Comparison of ENCODE assay signal across 1 cellular context in the genomic region with DNA sequence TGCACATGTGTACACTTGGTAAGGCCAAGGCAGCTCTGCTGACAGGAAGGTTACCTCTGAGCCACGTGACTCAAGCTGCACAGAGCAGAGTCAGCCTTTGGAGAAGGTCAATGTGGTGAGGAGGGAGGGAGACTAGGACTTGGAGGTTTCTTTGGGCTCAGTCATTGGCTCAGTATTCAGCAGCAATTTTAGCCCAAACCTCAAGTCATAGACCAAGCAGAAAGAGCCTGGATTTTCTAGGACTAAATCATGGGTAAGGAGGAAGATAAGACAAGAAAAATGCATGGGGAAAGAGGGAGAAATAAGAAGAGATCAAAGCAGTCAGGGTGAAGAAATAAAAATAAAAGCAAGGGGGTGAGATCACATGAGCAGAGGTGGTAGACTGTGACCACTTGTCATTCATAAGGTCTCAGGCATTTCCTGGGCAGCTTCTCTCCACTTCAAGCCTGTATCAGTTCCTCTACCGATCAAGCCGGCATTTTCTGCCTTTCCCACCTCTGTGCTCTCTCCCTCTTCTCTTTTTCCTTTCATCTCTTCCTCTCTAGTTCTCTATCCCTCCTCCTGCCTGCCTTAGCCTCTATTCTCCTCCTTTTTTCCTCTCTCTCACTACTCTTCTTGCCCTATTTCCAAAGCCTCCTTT.
TF ChIP-seq lines count a peak whose summit lies in the region.

No MANE protein-coding gene starts in this region.

TF ChIP-seq in GM12878, 131 proteins besides CTCF, POLR2A, EP300 and RAD21 (continued from another document and continues in another):
- TF ChIP-seq ZBTB11 (CRISPR knock-in tag; IDR thresholded peaks at IDR 0.05) (no peak), EZH2 (IDR thresholded peaks at IDR 0.05; ENCODE audit: borderline replicate concordance, control insufficient read depth, low read depth, low read length) (no peak), ESRRA (IDR thresholded peaks at IDR 0.05; ENCODE audit: low read length) (no peak), PAX8 (IDR thresholded peaks at IDR 0.05) (no peak), STAT1 (conservative IDR thresholded peaks at IDR 0.05) (no peak), FOXK2 (IDR thresholded peaks at IDR 0.05) (no peak), CHD4 (IDR thresholded peaks at IDR 0.05) (no peak), YBX1 (IDR thresholded peaks at IDR 0.05) (no peak), EED (IDR thresholded peaks at IDR 0.05; ENCODE audit: low read depth) (no peak), ZNF384 (IDR thresholded peaks at IDR 0.05; ENCODE audit: borderline replicate concordance, low read depth, low read length) (no peak), KDM1A (IDR thresholded peaks at IDR 0.05; ENCODE audit: borderline replicate concordance) (no peak), SIX5 (IDR thresholded peaks at IDR 0.05; ENCODE audit: low read depth, low read length, severe bottlenecking) (no peak), BCL11A (IDR thresholded peaks at IDR 0.05; ENCODE audit: low read depth, low read length) (peak; percentile 70), ZNF622 (IDR thresholded peaks at IDR 0.05) (no peak), CBFB (IDR thresholded peaks at IDR 0.05; ENCODE audit: low read depth) (no peak; the same call in 1 of the 2 replicates), ATF7 (IDR thresholded peaks at IDR 0.05; ENCODE audit: low read depth) (peak; percentile 23; the same call in 1 of the 2 replicates), TCF12 (IDR thresholded peaks at IDR 0.05; ENCODE audit: low read depth, low read length) (0 out of 2 replicates have a peak, but pooled peaks have one; percentile 16), NFYA (IDR thresholded peaks at IDR 0.05; ENCODE audit: borderline replicate concordance, low read depth, low read length) (no peak), MEF2A (IDR thresholded peaks at IDR 0.05; ENCODE audit: insufficient read depth, low read depth, low read length) (peak; percentile 66; the same call in 1 of the 2 replicates), STAT3 (IDR thresholded peaks at IDR 0.05; ENCODE audit: low read depth, low read length) (peak; percentile 58; the same call in 1 of the 2 replicates), HDGF (IDR thresholded peaks at IDR 0.05) (peak; percentile 95; the same call in 1 of the 2 replicates), SPI1 (IDR thresholded peaks at IDR 0.05; ENCODE audit: borderline replicate concordance, insufficient read depth, low read depth, low read length) (peak; percentile 98), CBX5 (IDR thresholded peaks at IDR 0.05; ENCODE audit: low read depth) (no peak), RBBP5 (conservative IDR thresholded peaks at IDR 0.05) (no peak), ASH2L (IDR thresholded peaks at IDR 0.05; ENCODE audit: borderline replicate concordance, low read depth) (no peak), ZNF24 (IDR thresholded peaks at IDR 0.05) (no peak), MEF2B (IDR thresholded peaks at IDR 0.05; ENCODE audit: partially characterized antibody, poor library complexity, severe bottlenecking) (peak; percentile 28), ZBTB40 (IDR thresholded peaks at IDR 0.05; ENCODE audit: borderline replicate concordance) (no peak), NR2C2 (IDR thresholded peaks at IDR 0.05; ENCODE audit: borderline replicate concordance, control insufficient read depth, insufficient read length, low read depth) (no peak), FOS (IDR thresholded peaks at IDR 0.05; ENCODE audit: borderline replicate concordance, extremely low read depth, insufficient read length) (no peak), TARDBP (IDR thresholded peaks at IDR 0.05; ENCODE audit: borderline replicate concordance) (no peak), PBX3 (IDR thresholded peaks at IDR 0.05; ENCODE audit: insufficient replicate concordance, low read depth, low read length) (peak; percentile 25)
- TF ChIP-seq, protein P1, sequence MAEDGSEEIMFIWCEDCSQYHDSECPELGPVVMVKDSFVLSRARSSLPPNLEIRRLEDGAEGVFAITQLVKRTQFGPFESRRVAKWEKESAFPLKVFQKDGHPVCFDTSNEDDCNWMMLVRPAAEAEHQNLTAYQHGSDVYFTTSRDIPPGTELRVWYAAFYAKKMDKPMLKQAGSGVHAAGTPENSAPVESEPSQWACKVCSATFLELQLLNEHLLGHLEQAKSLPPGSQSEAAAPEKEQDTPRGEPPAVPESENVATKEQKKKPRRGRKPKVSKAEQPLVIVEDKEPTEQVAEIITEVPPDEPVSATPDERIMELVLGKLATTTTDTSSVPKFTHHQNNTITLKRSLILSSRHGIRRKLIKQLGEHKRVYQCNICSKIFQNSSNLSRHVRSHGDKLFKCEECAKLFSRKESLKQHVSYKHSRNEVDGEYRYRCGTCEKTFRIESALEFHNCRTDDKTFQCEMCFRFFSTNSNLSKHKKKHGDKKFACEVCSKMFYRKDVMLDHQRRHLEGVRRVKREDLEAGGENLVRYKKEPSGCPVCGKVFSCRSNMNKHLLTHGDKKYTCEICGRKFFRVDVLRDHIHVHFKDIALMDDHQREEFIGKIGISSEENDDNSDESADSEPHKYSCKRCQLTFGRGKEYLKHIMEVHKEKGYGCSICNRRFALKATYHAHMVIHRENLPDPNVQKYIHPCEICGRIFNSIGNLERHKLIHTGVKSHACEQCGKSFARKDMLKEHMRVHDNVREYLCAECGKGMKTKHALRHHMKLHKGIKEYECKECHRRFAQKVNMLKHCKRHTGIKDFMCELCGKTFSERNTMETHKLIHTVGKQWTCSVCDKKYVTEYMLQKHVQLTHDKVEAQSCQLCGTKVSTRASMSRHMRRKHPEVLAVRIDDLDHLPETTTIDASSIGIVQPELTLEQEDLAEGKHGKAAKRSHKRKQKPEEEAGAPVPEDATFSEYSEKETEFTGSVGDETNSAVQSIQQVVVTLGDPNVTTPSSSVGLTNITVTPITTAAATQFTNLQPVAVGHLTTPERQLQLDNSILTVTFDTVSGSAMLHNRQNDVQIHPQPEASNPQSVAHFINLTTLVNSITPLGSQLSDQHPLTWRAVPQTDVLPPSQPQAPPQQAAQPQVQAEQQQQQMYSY (CRISPR knock-in tag; IDR thresholded peaks at IDR 0.05): no peak
- TF ChIP-seq, protein P2, sequence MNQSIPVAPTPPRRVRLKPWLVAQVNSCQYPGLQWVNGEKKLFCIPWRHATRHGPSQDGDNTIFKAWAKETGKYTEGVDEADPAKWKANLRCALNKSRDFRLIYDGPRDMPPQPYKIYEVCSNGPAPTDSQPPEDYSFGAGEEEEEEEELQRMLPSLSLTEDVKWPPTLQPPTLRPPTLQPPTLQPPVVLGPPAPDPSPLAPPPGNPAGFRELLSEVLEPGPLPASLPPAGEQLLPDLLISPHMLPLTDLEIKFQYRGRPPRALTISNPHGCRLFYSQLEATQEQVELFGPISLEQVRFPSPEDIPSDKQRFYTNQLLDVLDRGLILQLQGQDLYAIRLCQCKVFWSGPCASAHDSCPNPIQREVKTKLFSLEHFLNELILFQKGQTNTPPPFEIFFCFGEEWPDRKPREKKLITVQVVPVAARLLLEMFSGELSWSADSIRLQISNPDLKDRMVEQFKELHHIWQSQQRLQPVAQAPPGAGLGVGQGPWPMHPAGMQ (IDR thresholded peaks at IDR 0.05; ENCODE audit: borderline replicate concordance): no peak
- TF ChIP-seq, protein P3, sequence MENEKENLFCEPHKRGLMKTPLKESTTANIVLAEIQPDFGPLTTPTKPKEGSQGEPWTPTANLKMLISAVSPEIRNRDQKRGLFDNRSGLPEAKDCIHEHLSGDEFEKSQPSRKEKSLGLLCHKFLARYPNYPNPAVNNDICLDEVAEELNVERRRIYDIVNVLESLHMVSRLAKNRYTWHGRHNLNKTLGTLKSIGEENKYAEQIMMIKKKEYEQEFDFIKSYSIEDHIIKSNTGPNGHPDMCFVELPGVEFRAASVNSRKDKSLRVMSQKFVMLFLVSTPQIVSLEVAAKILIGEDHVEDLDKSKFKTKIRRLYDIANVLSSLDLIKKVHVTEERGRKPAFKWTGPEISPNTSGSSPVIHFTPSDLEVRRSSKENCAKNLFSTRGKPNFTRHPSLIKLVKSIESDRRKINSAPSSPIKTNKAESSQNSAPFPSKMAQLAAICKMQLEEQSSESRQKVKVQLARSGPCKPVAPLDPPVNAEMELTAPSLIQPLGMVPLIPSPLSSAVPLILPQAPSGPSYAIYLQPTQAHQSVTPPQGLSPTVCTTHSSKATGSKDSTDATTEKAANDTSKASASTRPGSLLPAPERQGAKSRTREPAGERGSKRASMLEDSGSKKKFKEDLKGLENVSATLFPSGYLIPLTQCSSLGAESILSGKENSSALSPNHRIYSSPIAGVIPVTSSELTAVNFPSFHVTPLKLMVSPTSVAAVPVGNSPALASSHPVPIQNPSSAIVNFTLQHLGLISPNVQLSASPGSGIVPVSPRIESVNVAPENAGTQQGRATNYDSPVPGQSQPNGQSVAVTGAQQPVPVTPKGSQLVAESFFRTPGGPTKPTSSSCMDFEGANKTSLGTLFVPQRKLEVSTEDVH (IDR thresholded peaks at IDR 0.05; ENCODE audit: low read depth, partially characterized antibody): no peak
- TF ChIP-seq, protein P4, sequence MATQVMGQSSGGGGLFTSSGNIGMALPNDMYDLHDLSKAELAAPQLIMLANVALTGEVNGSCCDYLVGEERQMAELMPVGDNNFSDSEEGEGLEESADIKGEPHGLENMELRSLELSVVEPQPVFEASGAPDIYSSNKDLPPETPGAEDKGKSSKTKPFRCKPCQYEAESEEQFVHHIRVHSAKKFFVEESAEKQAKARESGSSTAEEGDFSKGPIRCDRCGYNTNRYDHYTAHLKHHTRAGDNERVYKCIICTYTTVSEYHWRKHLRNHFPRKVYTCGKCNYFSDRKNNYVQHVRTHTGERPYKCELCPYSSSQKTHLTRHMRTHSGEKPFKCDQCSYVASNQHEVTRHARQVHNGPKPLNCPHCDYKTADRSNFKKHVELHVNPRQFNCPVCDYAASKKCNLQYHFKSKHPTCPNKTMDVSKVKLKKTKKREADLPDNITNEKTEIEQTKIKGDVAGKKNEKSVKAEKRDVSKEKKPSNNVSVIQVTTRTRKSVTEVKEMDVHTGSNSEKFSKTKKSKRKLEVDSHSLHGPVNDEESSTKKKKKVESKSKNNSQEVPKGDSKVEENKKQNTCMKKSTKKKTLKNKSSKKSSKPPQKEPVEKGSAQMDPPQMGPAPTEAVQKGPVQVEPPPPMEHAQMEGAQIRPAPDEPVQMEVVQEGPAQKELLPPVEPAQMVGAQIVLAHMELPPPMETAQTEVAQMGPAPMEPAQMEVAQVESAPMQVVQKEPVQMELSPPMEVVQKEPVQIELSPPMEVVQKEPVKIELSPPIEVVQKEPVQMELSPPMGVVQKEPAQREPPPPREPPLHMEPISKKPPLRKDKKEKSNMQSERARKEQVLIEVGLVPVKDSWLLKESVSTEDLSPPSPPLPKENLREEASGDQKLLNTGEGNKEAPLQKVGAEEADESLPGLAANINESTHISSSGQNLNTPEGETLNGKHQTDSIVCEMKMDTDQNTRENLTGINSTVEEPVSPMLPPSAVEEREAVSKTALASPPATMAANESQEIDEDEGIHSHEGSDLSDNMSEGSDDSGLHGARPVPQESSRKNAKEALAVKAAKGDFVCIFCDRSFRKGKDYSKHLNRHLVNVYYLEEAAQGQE (IDR thresholded peaks at IDR 0.05; ENCODE audit: low read depth, low read length): no peak
